8 cellular contexts compared by ENCODE assay signal in genomic region chr17:42312285-42313130, GRCh38. TPM values are rescaled to one million over a fixed set of nuclear protein-coding genes. Genes with fewer than 3 reads are reported as not detected.
DNase-seq lines count a peak whose midpoint lies in the region; ATAC-seq, FAIRE-seq and TF ChIP-seq lines count a peak whose summit lies in the region.

No MANE protein-coding gene starts in this region.

- TF ChIP-seq CTCF in 22Rv1 (IDR thresholded peaks at IDR 0.05) (peak; percentile 88), cardiac fibroblast (IDR thresholded peaks at IDR 0.05; ENCODE audit: low read depth, low read length) (peak; percentile 66), kidney (IDR thresholded peaks at IDR 0.05; ENCODE audit: borderline replicate concordance, extremely low read depth, insufficient read depth) (peak; percentile 65)

- intact Hi-C loops in kidney (cut with DNase I): no loop called here

- no peak for FAIRE-seq in kidney (lab: Jason Lieb, UNC)

- H3K4me1 ChIP-seq in kidney (ENCODE audit: control insufficient read depth in 1 of 2, insufficient read depth in 1 of 2, low read depth in 1 of 2, low read length in 2 of 2): peaks cover 22 to 32% of the 10 kb centered on the region in 2 donors

- H3K27ac ChIP-seq in 22Rv1 (no peak overlapping the region), kidney (ENCODE audit: low read depth in 2 of 2, low read length in 2 of 2) (peak overlapping the region; percentile 93 to 95)

- H3K4me3 ChIP-seq in cardiac fibroblast (replicated peaks in 1 of 2; ENCODE audit: low read depth in 2 of 2, low read length in 2 of 2) (no peak overlapping the region), kidney (ENCODE audit: low read length in 2 of 2) (peak overlapping the region in 1 of 2 donors; percentile 31)

- H3K36me3 ChIP-seq in kidney (ENCODE audit: control insufficient read depth in 1 of 2, insufficient read depth in 2 of 2, low read length in 2 of 2): peaks cover 19 to 32% of the 10 kb centered on the region in 2 donors

- ATAC-seq in GM18861 (IDR thresholded peaks at IDR 0.05; ENCODE audit: unreplicated experiment) (peak; percentile 41), HG03460 (IDR thresholded peaks at IDR 0.05; ENCODE audit: unreplicated experiment) (no peak)

- no peaks in the 10 kb centered on the region for H3K9me3 ChIP-seq in kidney (ENCODE audit: control insufficient read depth in 1 of 2, low read length in 2 of 2)

- H3K9ac ChIP-seq in kidney (ENCODE audit: low read length in 2 of 2): peak overlapping the region in 1 of 2 donors; percentile 71

- DNase-seq in NCI-H1694 (lab: John Stamatoyannopoulos, UW) (peak; percentile 82), cardiac fibroblast (ENCODE audit: low read depth in 2 of 2) (peak; percentile 82 to 90), kidney (peak; percentile 96)
- peak; percentile 49 for DNase-seq in activated CD4-positive, CD25-positive, alpha-beta regulatory T cell treated with anti-CD3 and anti-CD28 coated beads, Interleukin-2, amount 50 U/mL, for 16 hours (ENCODE audit: low read depth, low spot score)
- peak; percentile 89 for DNase-seq in stimulated activated CD4-positive, alpha-beta T cell treated with anti-CD3 and anti-CD28 coated beads, Interleukin-15, amount 100 ng/mL, for 24 hours

RNA-seq across cellular contexts. Expression of gene STAT5A, which starts 24.2 kb away (rescaled TPM):
- total RNA-seq in kidney: 47.9 TPM
- 11.5 TPM for polyA plus RNA-seq in kidney (ENCODE audit: insufficient read depth, low read depth, low replicate concordance)

RNA-seq across cellular contexts. Expression of gene STAT5B, which starts 36.3 kb away (rescaled TPM):
- total RNA-seq in kidney: 68.0 TPM
- 20.4 TPM for polyA plus RNA-seq in kidney (ENCODE audit: insufficient read depth, low read depth, low replicate concordance)
